Comparison of ENCODE assay signal across 8 cellular contexts in genomic region chr6:34223964-34224940, GRCh38. TPM values are rescaled to one million over a fixed set of nuclear protein-coding genes. Genes with fewer than 3 reads are reported as not detected.
DNase-seq lines count a peak whose midpoint lies in the region; ATAC-seq and TF ChIP-seq lines count a peak whose summit lies in the region.

No MANE protein-coding gene starts in this region.

- H3K4me3 ChIP-seq in GM06990 (replicated peaks; ENCODE audit: low read depth, low read length) (peak overlapping the region; percentile 68), HFF-Myc (replicated peaks; ENCODE audit: low read depth, low read length) (peak overlapping the region; percentile 48), thymus (ENCODE audit: low read length) (peak overlapping the region; percentile 52)

- no peaks in the 10 kb centered on the region for H3K9me3 Mint-ChIP-seq in activated naive CD8-positive, alpha-beta T cell (ENCODE audit: low read depth)
- H3K9me3 Mint-ChIP-seq in glutamatergic neuron (ENCODE audit: unreplicated experiment) (no peaks in the 10 kb centered on the region), osteocyte (ENCODE audit: unreplicated experiment) (no peaks in the 10 kb centered on the region)

- peak overlapping the region; percentile 70 for H3K4me3 Mint-ChIP-seq in activated naive CD8-positive, alpha-beta T cell
- H3K4me3 Mint-ChIP-seq in glutamatergic neuron (ENCODE audit: unreplicated experiment) (peak overlapping the region; percentile 83), osteocyte (ENCODE audit: unreplicated experiment) (peak overlapping the region; percentile 79)

- TF ChIP-seq CTCF in GM06990 (IDR thresholded peaks at IDR 0.05; ENCODE audit: insufficient read depth, low read length, poor library complexity, severe bottlenecking) (no peak), HFF-Myc (IDR thresholded peaks at IDR 0.05; ENCODE audit: low read depth, low read length, missing control alignments) (no peak), glutamatergic neuron (IDR thresholded peaks at IDR 0.05; ENCODE audit: partially characterized antibody, unreplicated experiment) (no peak), osteocyte (IDR thresholded peaks at IDR 0.05) (no peak)

- H3K4me1 ChIP-seq in thymus (ENCODE audit: control insufficient read depth, insufficient read depth, low read length), result peaks cover 27% of the 10 kb centered on the region

- no peaks in the 10 kb centered on the region for H3K27me3 ChIP-seq in GM06990 (replicated peaks; ENCODE audit: control insufficient read depth, insufficient read depth, low read length)
- no peaks in the 10 kb centered on the region for H3K27me3 ChIP-seq in thymus (ENCODE audit: control insufficient read depth, insufficient read depth)

- peaks cover 36% of the 10 kb centered on the region for H3K4me1 Mint-ChIP-seq in activated naive CD8-positive, alpha-beta T cell (ENCODE audit: low read depth)
- H3K4me1 Mint-ChIP-seq in glutamatergic neuron (ENCODE audit: low read depth, unreplicated experiment), result peaks cover 4% of the 10 kb centered on the region
- peaks cover 10% of the 10 kb centered on the region for H3K4me1 Mint-ChIP-seq in osteocyte (ENCODE audit: unreplicated experiment)

- WGBS in thymus, result 5% methylated on average over 55 of the region's 55 CpGs

- H3K36me3 Mint-ChIP-seq in activated naive CD8-positive, alpha-beta T cell, result no peaks in the 10 kb centered on the region
- H3K36me3 Mint-ChIP-seq in glutamatergic neuron (ENCODE audit: unreplicated experiment), result no peaks in the 10 kb centered on the region
- no peaks in the 10 kb centered on the region for H3K36me3 Mint-ChIP-seq in osteocyte (ENCODE audit: unreplicated experiment)

- peak; percentile 92 for DNase-seq in GM06990 (ENCODE audit: extremely low read depth, insufficient read length)
- DNase-seq in HFF-Myc (ENCODE audit: extremely low read depth, low read depth), result peak; percentile 86
- DNase-seq in MV-4-11 (lab: John Stamatoyannopoulos, UW), result peak; percentile 94
- DNase-seq in glutamatergic neuron, result peak; percentile 94
- DNase-seq in osteocyte (ENCODE audit: extremely low spot score, unreplicated experiment), result peak; percentile 97

- peak overlapping the region; percentile 90 for H3K27ac ChIP-seq in thymus (ENCODE audit: low read depth)

- H3K9me3 ChIP-seq in thymus (ENCODE audit: control insufficient read depth), result no peaks in the 10 kb centered on the region

- H3K36me3 ChIP-seq in GM06990 (ENCODE audit: control insufficient read depth, insufficient read depth, low read length) (no peaks in the 10 kb centered on the region), thymus (ENCODE audit: control insufficient read depth, insufficient read depth) (no peaks in the 10 kb centered on the region)

- ATAC-seq in SK-N-SH treated with all-trans-retinoic acid at 6 μM for 48 hours, result peak; percentile 91

- H3K27me3 Mint-ChIP-seq in activated naive CD8-positive, alpha-beta T cell, result no peaks in the 10 kb centered on the region
- H3K27me3 Mint-ChIP-seq in glutamatergic neuron (ENCODE audit: unreplicated experiment) (peaks cover 2% of the 10 kb centered on the region), osteocyte (ENCODE audit: unreplicated experiment) (no peaks in the 10 kb centered on the region)

- peak overlapping the region; percentile 83 for H3K27ac Mint-ChIP-seq in activated naive CD8-positive, alpha-beta T cell
- H3K27ac Mint-ChIP-seq in glutamatergic neuron (ENCODE audit: unreplicated experiment) (peak overlapping the region; percentile 83), osteocyte (ENCODE audit: unreplicated experiment) (peak overlapping the region; percentile 97)

TF ChIP-seq in SK-N-SH treated with all-trans-retinoic acid at 6 μM for 48 hours, 23 proteins besides CTCF, POLR2A, EP300 and RAD21:
- TF ChIP-seq CREB5 (CRISPR knock-in tag; IDR thresholded peaks at IDR 0.05; ENCODE audit: low read depth), result no peak
- no peak for TF ChIP-seq ZFP3 (CRISPR knock-in tag; IDR thresholded peaks at IDR 0.05)
- no peak for TF ChIP-seq ARNTL (CRISPR knock-in tag; IDR thresholded peaks at IDR 0.05; ENCODE audit: borderline replicate concordance, low read depth)
- TF ChIP-seq OSR1 (CRISPR knock-in tag; IDR thresholded peaks at IDR 0.05), result no peak
- no peak for TF ChIP-seq POU6F1 (CRISPR knock-in tag; IDR thresholded peaks at IDR 0.05; ENCODE audit: borderline replicate concordance, low read depth)
- TF ChIP-seq SNAI2 (CRISPR knock-in tag; IDR thresholded peaks at IDR 0.05), result no peak
- TF ChIP-seq CSDC2 (CRISPR knock-in tag; IDR thresholded peaks at IDR 0.05), result no peak
- no peak for TF ChIP-seq ESRRG (CRISPR knock-in tag; IDR thresholded peaks at IDR 0.05)
- no peak for TF ChIP-seq TSHZ2 (CRISPR knock-in tag; IDR thresholded peaks at IDR 0.05)
- TF ChIP-seq TOX (CRISPR knock-in tag; IDR thresholded peaks at IDR 0.05; ENCODE audit: borderline replicate concordance), result no peak
- TF ChIP-seq CSRNP3 (CRISPR knock-in tag; IDR thresholded peaks at IDR 0.05), result no peak
- TF ChIP-seq BACH2 (CRISPR knock-in tag; IDR thresholded peaks at IDR 0.05; ENCODE audit: borderline replicate concordance), result no peak
- TF ChIP-seq RARB (CRISPR knock-in tag; IDR thresholded peaks at IDR 0.05), result no peak
- TF ChIP-seq ZNF565 (CRISPR knock-in tag; conservative IDR thresholded peaks at IDR 0.05; ENCODE audit: low read depth), result no peak
- TF ChIP-seq TCF4 (CRISPR knock-in tag; IDR thresholded peaks at IDR 0.05; ENCODE audit: borderline replicate concordance), result no peak
- no peak for TF ChIP-seq ISL1 (CRISPR knock-in tag; IDR thresholded peaks at IDR 0.05)
- no peak for TF ChIP-seq ZNF8 (CRISPR knock-in tag; IDR thresholded peaks at IDR 0.05)
- TF ChIP-seq ZNF70 (CRISPR knock-in tag; IDR thresholded peaks at IDR 0.05), result no peak
- TF ChIP-seq PPARA (CRISPR knock-in tag; IDR thresholded peaks at IDR 0.05; ENCODE audit: borderline replicate concordance), result no peak
TF ChIP-seq in SK-N-SH treated with all-trans-retinoic acid at 6 μM for 48 hours: peak in this region for 0.

RNA-seq across cellular contexts. Expression of gene HMGA1, which starts 12.4 kb away (rescaled TPM):
- 322 TPM for total RNA-seq in glutamatergic neuron (ENCODE audit: unreplicated experiment)
- 89.0 and 89.7 TPM in 2 replicates for total RNA-seq in osteocyte
- polyA plus RNA-seq in thymus, result 55.5 TPM

RNA-seq across cellular contexts. Expression of gene SMIM29, which starts 24.6 kb away (rescaled TPM):
- total RNA-seq in glutamatergic neuron (ENCODE audit: unreplicated experiment) (54.7 TPM), osteocyte (23.2 and 23.4 TPM in 2 replicates)
- polyA plus RNA-seq in thymus, result 43.3 TPM

Comparison
In these comparisons a context has a peak if more than half of its experiments do, and no peak if none do; other contexts are left out.
1. Peak in every context shown above with its lines: DNase-seq, ATAC-seq, H3K4me3 ChIP-seq and H3K27ac ChIP-seq.